In genomic region chr6:46312657-46313056, GRCh38 we compare ENCODE assay signal across 25 cellular contexts.
DNase-seq lines count a peak whose midpoint lies in the region; ATAC-seq and TF ChIP-seq lines count a peak whose summit lies in the region.
"Had no signal": no experiment of that assay in that cellular context is flagged by ENCODE, and none has a peak within 500 bp of the region (broad histone marks: within the 10 kb centered on the region; RNA-seq: fewer than 3 reads in every experiment).

No MANE protein-coding gene starts in this region.

- H4K91ac ChIP-seq in H9 (ENCODE audit: insufficient read length, low read depth, low read length): no peak overlapping the region

- H4K5ac ChIP-seq in H9 (ENCODE audit: insufficient read length, low read depth, low read length): no peak overlapping the region

- H2BK5ac ChIP-seq in H9 (ENCODE audit: insufficient read length, low read length): no peak overlapping the region

- H3K9me3 ChIP-seq in heart left ventricle (no peaks in the 10 kb centered on the region), H9 (ENCODE audit: control insufficient read depth, low read depth, low read length) (no peaks in the 10 kb centered on the region)

- no peaks in the 10 kb centered on the region for H3K79me1 ChIP-seq in H9 (ENCODE audit: insufficient read depth, low read depth, low read length, poor library complexity, severe bottlenecking)

- ATAC-seq in heart left ventricle (peak in 3 of 4 donors; percentile 52 to 66 (median 54)), omental fat pad (ENCODE audit: low FRiP score) (peak; percentile 54), GM18873 (IDR thresholded peaks at IDR 0.05; ENCODE audit: low FRiP score, unreplicated experiment) (no peak)

- H3K36me3 Mint-ChIP-seq in H9 (ENCODE audit: insufficient read depth in 1 of 3, low read depth in 3 of 3): no peaks in the 10 kb centered on the region
- H3K36me3 Mint-ChIP-seq: CD4-positive, alpha-beta memory T cell had no signal

- no peak overlapping the region for H3K4ac ChIP-seq in H9 (ENCODE audit: low read depth, low read length)

- no peaks in the 10 kb centered on the region for H4K20me1 ChIP-seq in H9 (ENCODE audit: control insufficient read depth, insufficient read depth, insufficient read length)

- H3K14ac ChIP-seq in H9 (ENCODE audit: insufficient read depth, low read length): no peak overlapping the region

- H4K8ac ChIP-seq in H9 (replicated peaks; ENCODE audit: insufficient read length, low read depth, low read length): no peak overlapping the region

- H3K4me2 ChIP-seq in H9 (ENCODE audit: insufficient read depth, insufficient read length, low read length): no peak overlapping the region
- H3K4me2 ChIP-seq: PC-9 had no signal

- no peak overlapping the region for H3K9ac ChIP-seq in H9 (ENCODE audit: extremely low read depth, insufficient read length, low read length)
- H3K9ac ChIP-seq: GM23248 had no signal

- no peak overlapping the region for H3K56ac ChIP-seq in H9 (ENCODE audit: insufficient read length, low read depth, low read length)

- H3T11ph ChIP-seq in H9 (ENCODE audit: low read length): no peak overlapping the region

- H3K23me2 ChIP-seq in H9 (ENCODE audit: insufficient read length, low read depth, low read length, poor library complexity, severe bottlenecking): no peaks in the 10 kb centered on the region

- H3K4me3 ChIP-seq in heart left ventricle (no peak overlapping the region), fibroblast of mammary gland (ENCODE audit: control insufficient read depth, low read depth, low read length) (no peak overlapping the region)
- H3K4me3 ChIP-seq: GM23248, PC-9 had no signal

- H3K4me1 ChIP-seq in heart left ventricle: peaks cover 0 to 25% (median 8%) of the 10 kb centered on the region in 12 donors
- no peaks in the 10 kb centered on the region for H3K4me1 ChIP-seq in H9 (ENCODE audit: insufficient read depth, low read length)

- 71 to 96% (median 83%) methylated on average over 3 of the region's 3 CpGs for WGBS in heart left ventricle, 4 donors
- no CpG with 5 or more reads among the region's 3 CpGs for WGBS in H9 (ENCODE audit: extremely low coverage, insufficient read length, low lambda C conversion rate)

- no peaks in the 10 kb centered on the region for H3K79me2 ChIP-seq in H9 (ENCODE audit: insufficient read depth, low read length)

- H2AK5ac ChIP-seq in H9 (ENCODE audit: insufficient read length, low read length): no peak overlapping the region

- no peak overlapping the region for H3K27ac Mint-ChIP-seq in H9
- H3K27ac Mint-ChIP-seq: CD4-positive, alpha-beta memory T cell had no signal

- peak in 1 of 5 donors; percentile 31 for DNase-seq in heart left ventricle
- DNase-seq in cardiac septum (ENCODE audit: low spot score): no peak
- DNase-seq in fibroblast of mammary gland (ENCODE audit: low read depth): peak; percentile 20
- DNase-seq in omental fat pad (ENCODE audit: low spot score): no peak
- no peak for DNase-seq in OCI-M2 (lab: John Stamatoyannopoulos, UW; ENCODE audit: unreplicated experiment)
- no peak for DNase-seq in H9
- DNase-seq: C1 segment of cervical spinal cord; CD4-positive, alpha-beta memory T cell; COR-L47; DMS53; GM23248; HCEC 1CT; KBM-7; MV-4-11; NCI-H1105 treated with DMSO at 0.1 percent for 48 hours; NCI-H146; NCI-H1930; NCI-H2107; NCI-H446; NCI-H524 treated with DMSO at 0.1 percent for 48 hours; NCI-H774; NK-92 treated with Interleukin-12 subunit alpha and Interleukin-12 subunit beta, amount 100 ng/mL, for 24 hours; PC-9; SHP77 had no signal

- H2AFZ ChIP-seq in H9 (ENCODE audit: low read length): no peak overlapping the region
- H2AFZ ChIP-seq: GM23248, PC-9 had no signal

- H3K9me3 Mint-ChIP-seq in H9: no peaks in the 10 kb centered on the region

- no peak overlapping the region for H3K23ac ChIP-seq in H9 (ENCODE audit: insufficient read length, low read depth, low read length)

- no peaks in the 10 kb centered on the region for H3K27me3 ChIP-seq in heart left ventricle
- no peaks in the 10 kb centered on the region for H3K27me3 ChIP-seq in H9 (ENCODE audit: insufficient read depth, low read length)

- no peak overlapping the region for H3K18ac ChIP-seq in H9 (ENCODE audit: insufficient read length, low read depth, low read length)

- H3K36me3 ChIP-seq in heart left ventricle: no peaks in the 10 kb centered on the region

- no peak overlapping the region for H2BK120ac ChIP-seq in H9 (ENCODE audit: low read depth, low read length, poor library complexity, severe bottlenecking)

- H3K27ac ChIP-seq in heart left ventricle: no peak overlapping the region
- no peak overlapping the region for H3K27ac ChIP-seq in H9 (ENCODE audit: insufficient read length, low read depth, low read length)
- H3K27ac ChIP-seq: GM23248, PC-9 had no signal

- H2BK15ac ChIP-seq in H9 (ENCODE audit: low read depth, low read length): no peak overlapping the region

- H2BK12ac ChIP-seq in H9 (ENCODE audit: insufficient read length, low read depth, low read length): no peak overlapping the region

- no peaks in the 10 kb centered on the region; the same call in 1 of the 2 replicates for H3K27me3 Mint-ChIP-seq in H9 (ENCODE audit: low read depth)

- H3K4me3 Mint-ChIP-seq in H9: no peak overlapping the region
- H3K4me3 Mint-ChIP-seq: CD4-positive, alpha-beta memory T cell had no signal

- no peak overlapping the region for H2BK20ac ChIP-seq in H9 (ENCODE audit: low read depth, low read length, poor library complexity, severe bottlenecking)

- TF ChIP-seq CTCF in heart left ventricle (IDR thresholded peaks at IDR 0.05) (no peak), fibroblast of mammary gland (conservative IDR thresholded peaks at IDR 0.05; ENCODE audit: control insufficient read depth, insufficient read depth, low read depth, low read length) (no peak), omental fat pad (IDR thresholded peaks at IDR 0.05) (no peak), H9 (conservative IDR thresholded peaks at IDR 0.05) (no peak)

- TF ChIP-seq POLR2A in heart left ventricle (IDR thresholded peaks at IDR 0.05): no peak

- intact Hi-C loops in heart left ventricle (cut with DNase I) (loop anchor here in 1 of 10 donors (5.0 kb wide), 1 partner anchor 65 kb away; no protein-coding TSS in a partner anchor), cardiac septum (cut with DNase I) (no loop called here)

- no peaks in the 10 kb centered on the region for H3K4me1 Mint-ChIP-seq in H9
